In genomic region chr19:4967738-4968461, GRCh38 we compare ENCODE assay signal across 8 cellular contexts. TPM values are rescaled to one million over a fixed set of nuclear protein-coding genes. Genes with fewer than 3 reads are reported as not detected.
A peak's percentile ranks its signal among the peaks of the same experiment; 100 is the strongest.
DNase-seq lines count a peak whose midpoint lies in the region; ATAC-seq, FAIRE-seq and TF ChIP-seq lines count a peak whose summit lies in the region.

No MANE protein-coding gene starts in this region.

- ATAC-seq in A549 = no peak
- no peak for ATAC-seq in activated naive CD4-positive, alpha-beta T cell treated with anti-CD3 and anti-CD28 coated beads, Interleukin-2, amount 50 U/mL, for 72 hours
- ATAC-seq in right lobe of liver = no peak

- TF ChIP-seq RAD21 in A549 (conservative IDR thresholded peaks at IDR 0.05 in 1 of 2, IDR thresholded peaks at IDR 0.05 in 1 of 2) = no peak

- FAIRE-seq in A549 (lab: Jason Lieb, UNC) = no peak

- peak overlapping the region; percentile 80 for H3K4me2 ChIP-seq in A549

- H3K4me3 ChIP-seq in A549 = peak overlapping the region; percentile 38
- peak overlapping the region; percentile 28 for H3K4me3 ChIP-seq in HEK293 (ENCODE audit: low read depth, low read length)
- H3K4me3 ChIP-seq in right lobe of liver = peak overlapping the region in 2 of 3 donors; percentile 31 to 35

- POLR2A ChIA-PET in A549 (lab: Yijun Ruan, JAX) = interaction anchor here (1.3 kb wide), 1 partner anchor 56 kb away, joined by 8 read pairs; no protein-coding TSS in a partner anchor
- POLR2A ChIA-PET in HEK293 (lab: Yijun Ruan, JAX) = interaction anchor here (0.9 to 3.0 kb wide), 10 partner anchors 9 to 64 kb away, joined by 3 to 20 read pairs (median 6); no protein-coding TSS in a partner anchor

- H3K4me1 ChIP-seq in A549 (peaks cover 25% of the 10 kb centered on the region), HEK293 (ENCODE audit: control insufficient read depth, insufficient read depth, low read length) (peaks cover 5% of the 10 kb centered on the region), right lobe of liver (peaks cover 0 to 28% (median 8%) of the 10 kb centered on the region in 4 donors)

- TF ChIP-seq CTCF in A549 (IDR thresholded peaks at IDR 0.05) (no peak), HEK293 (tag by site-specific recombination; IDR thresholded peaks at IDR 0.05) (no peak), right lobe of liver (IDR thresholded peaks at IDR 0.05) (no peak)

- no peak for DNase-seq in A549 (ENCODE audit: low read depth in 1 of 2, low spot score in 1 of 2)
- DNase-seq in activated naive CD4-positive, alpha-beta T cell treated with anti-CD3 and anti-CD28 coated beads, Interleukin-2, amount 50 U/mL, for 72 hours (ENCODE audit: low spot score in 2 of 2) = no peak
- DNase-seq in right lobe of liver = no peak
- DNase-seq in activated gamma-delta T cell treated with Interleukin-2 at 50 U/mL for 16 hours = no peak
- no peak for DNase-seq in GM19238 (ENCODE audit: insufficient read length, low spot score)
- DNase-seq in DMS114 treated with DMSO at 0.1 percent for 48 hours (lab: John Stamatoyannopoulos, UW; ENCODE audit: unreplicated experiment) = no peak
- no peak for DNase-seq in midbrain (lab: John Stamatoyannopoulos, UW)

- peak overlapping the region; percentile 61 to 94 for H3K27ac Mint-ChIP-seq in activated naive CD4-positive, alpha-beta T cell treated with anti-CD3 and anti-CD28 coated beads, Interleukin-2, amount 50 U/mL, for 72 hours

- CTCF ChIA-PET in A549 (lab: Yijun Ruan, JAX) = interaction anchor here (1.3 to 1.4 kb wide), 2 partner anchors 34 to 69 kb away, joined by 3 read pairs; no protein-coding TSS in a partner anchor
- CTCF ChIA-PET in HEK293 (lab: Yijun Ruan, JAX) = interaction anchor here (0.6 to 2.2 kb wide), 6 partner anchors 46 to 159 kb away, joined by 3 to 7 read pairs (median 5); no protein-coding TSS in a partner anchor

- no peaks in the 10 kb centered on the region for H3K9me3 ChIP-seq in A549
- no peaks in the 10 kb centered on the region for H3K9me3 ChIP-seq in HEK293 (ENCODE audit: control insufficient read depth, insufficient read depth, low read depth, low read length)
- H3K9me3 ChIP-seq in right lobe of liver = no peaks in the 10 kb centered on the region

- H3K36me3 ChIP-seq in HEK293 (ENCODE audit: control insufficient read depth in 2 of 2, insufficient read depth in 1 of 2, low read length in 2 of 2) (peaks cover 12 to 19% of the 10 kb centered on the region in 2 experiments; a peak in 2 of 3 replicates), right lobe of liver (no peaks in the 10 kb centered on the region)

- H3K27me3 ChIP-seq in right lobe of liver = no peaks in the 10 kb centered on the region

- H3K27ac ChIP-seq in A549 = peak overlapping the region; percentile 71 to 83
- H3K27ac ChIP-seq in HEK293 (ENCODE audit: extremely low read depth, low read depth, low read length) = peak overlapping the region; percentile 6; the same call in 1 of the 2 replicates
- peak overlapping the region in 2 of 3 donors; percentile 52 to 70 for H3K27ac ChIP-seq in right lobe of liver

- intact Hi-C loops in right lobe of liver (cut with DNase I) = no loop called here

- WGBS in A549 (ENCODE audit: missing lambda C conversion rate) = 58% methylated on average over 12 of the region's 16 CpGs
- WGBS in right lobe of liver (ENCODE audit: insufficient coverage, low coverage, low lambda C conversion rate, missing lambda C conversion rate) = 70% methylated on average over 12 of the region's 16 CpGs

- TF ChIP-seq POLR2A in A549 (IDR thresholded peaks at IDR 0.05; ENCODE audit: low read length) (no peak), right lobe of liver (IDR thresholded peaks at IDR 0.05) (no peak)

- H3K36me3 Mint-ChIP-seq in activated naive CD4-positive, alpha-beta T cell treated with anti-CD3 and anti-CD28 coated beads, Interleukin-2, amount 50 U/mL, for 72 hours = peaks cover 0 to 13% of the 10 kb centered on the region in 2 donors

- H3K9me3 Mint-ChIP-seq in activated naive CD4-positive, alpha-beta T cell treated with anti-CD3 and anti-CD28 coated beads, Interleukin-2, amount 50 U/mL, for 72 hours = no peaks in the 10 kb centered on the region

- no peak for TF ChIP-seq EP300 in A549 (IDR thresholded peaks at IDR 0.05)

TF ChIP-seq in A549, 52 proteins besides CTCF, POLR2A, EP300 and RAD21 (continues in another document):
- TF ChIP-seq SREBF2 (IDR thresholded peaks at IDR 0.05) (no peak), CBX8 (IDR thresholded peaks at IDR 0.05) (no peak), NPAS2 (CRISPR knock-in tag; IDR thresholded peaks at IDR 0.05; ENCODE audit: borderline replicate concordance) (no peak), SMC3 (IDR thresholded peaks at IDR 0.05) (no peak), NFE2L2 (conservative IDR thresholded peaks at IDR 0.05; ENCODE audit: low read length) (no peak), HEYL (CRISPR knock-in tag; IDR thresholded peaks at IDR 0.05) (no peak), MAFK (IDR thresholded peaks at IDR 0.05; ENCODE audit: partially characterized antibody) (no peak), PHF8 (IDR thresholded peaks at IDR 0.05; ENCODE audit: borderline replicate concordance, low read depth) (no peak), NR3C1 (IDR thresholded peaks at IDR 0.05) (no peak), HES2 (IDR thresholded peaks at IDR 0.05) (no peak), ZSCAN20 (CRISPR knock-in tag; IDR thresholded peaks at IDR 0.05) (no peak), HOXB5 (CRISPR knock-in tag; IDR thresholded peaks at IDR 0.05) (no peak), RFX5 (IDR thresholded peaks at IDR 0.05) (no peak), MAZ (IDR thresholded peaks at IDR 0.05; ENCODE audit: borderline replicate concordance, low read depth, low read length) (no peak), ZFP36 (IDR thresholded peaks at IDR 0.05; ENCODE audit: borderline replicate concordance, partially characterized antibody) (no peak), CBX2 (IDR thresholded peaks at IDR 0.05; ENCODE audit: borderline replicate concordance, low read depth) (no peak)

TF ChIP-seq in HEK293, 187 proteins besides CTCF, POLR2A, EP300 and RAD21 (continues in another document):
- TF ChIP-seq IKZF3 (tag by site-specific recombination; IDR thresholded peaks at IDR 0.05) (peak; percentile 23; the same call in 1 of the 2 replicates), ZNF394 (tag by site-specific recombination; IDR thresholded peaks at IDR 0.05; ENCODE audit: borderline replicate concordance) (no peak), ZNF518A (tag by site-specific recombination; conservative IDR thresholded peaks at IDR 0.05; ENCODE audit: low read depth) (no peak), GLIS2 (tag by site-specific recombination; IDR thresholded peaks at IDR 0.05) (no peak), ZSCAN30 (tag by site-specific recombination; IDR thresholded peaks at IDR 0.05) (0 out of 2 replicates have a peak, but pooled peaks have one; percentile 85), HOXC10 (CRISPR knock-in tag; IDR thresholded peaks at IDR 0.05) (no peak), ZNF658 (tag by site-specific recombination; IDR thresholded peaks at IDR 0.05) (no peak)

RNA-seq across cellular contexts. Expression of gene KDM4B, which starts 1.0 kb away (rescaled TPM):
- 3.0 and 3.2 TPM in 2 replicates for polyA plus RNA-seq in A549 (2011; rRNA removed)
- polyA plus RNA-seq in A549 (2012; cell fraction: cytosol; rRNA removed) = 2.7 and 4.1 TPM in 2 replicates
- 8.5 and 10.3 TPM in 2 replicates for polyA plus RNA-seq in A549 (2012; cell fraction: nucleus; rRNA removed)
- polyA plus RNA-seq in A549 (2017; fragmentation: RNase III; extraction: RNeasy Plus Mini Kit Qiagen cat#74134 plus additional on column Dnase treatment) = 4.3 to 4.6 TPM (median 4.6 TPM) in 3 replicates
- polyA minus RNA-seq in A549 (2011; rRNA and poly(A)+ RNA removed) = 8.3 and 15.3 TPM in 2 replicates
- total RNA-seq in activated naive CD4-positive, alpha-beta T cell treated with anti-CD3 and anti-CD28 coated beads, Interleukin-2, amount 50 U/mL, for 72 hours = 10 to 100 TPM; 21.0 to 44.8 TPM
- total RNA-seq in right lobe of liver = 10 to 100 TPM; 14.2 to 36.9 (median 29.1) TPM

RNA-seq across cellular contexts. Expression of gene UHRF1, which starts 58.6 kb away (rescaled TPM):
- 7.2 and 8.5 TPM in 2 replicates for polyA plus RNA-seq in A549 (2011; rRNA removed)
- polyA plus RNA-seq in A549 (2012; cell fraction: cytosol; rRNA removed) = 34.5 and 37.1 TPM in 2 replicates
- polyA plus RNA-seq in A549 (2012; cell fraction: nucleus; rRNA removed) = 63.0 and 64.2 TPM in 2 replicates
- polyA plus RNA-seq in A549 (2017; fragmentation: RNase III; extraction: RNeasy Plus Mini Kit Qiagen cat#74134 plus additional on column Dnase treatment) = 50.6 to 52.7 TPM (median 52.3 TPM) in 3 replicates
- 6.3 and 10.1 TPM in 2 replicates for polyA minus RNA-seq in A549 (2011; rRNA and poly(A)+ RNA removed)
- 100 to 1,000 TPM in 1 of 2 donors, 10 to 100 TPM in 1; 79.5 to 157 TPM for total RNA-seq in activated naive CD4-positive, alpha-beta T cell treated with anti-CD3 and anti-CD28 coated beads, Interleukin-2, amount 50 U/mL, for 72 hours
- total RNA-seq in right lobe of liver = 1 to 10 TPM in 2 of 6 experiments, under 1 TPM in 4; 0.17 to 3.8 (median 0.82) TPM

Comparison
In these comparisons a context has a peak if more than half of its experiments do, and no peak if none do; other contexts are left out.
1. H3K27ac ChIP-seq: peak in every context shown above with its lines; median percentile 77 in A549; 61 in right lobe of liver; 6 in HEK293.
2. RNA of gene UHRF1, which starts 58.6 kb away (total RNA-seq): 79.5 to 157 TPM in activated naive CD4-positive, alpha-beta T cell treated with anti-CD3 and anti-CD28 coated beads, Interleukin-2, amount 50 U/mL, for 72 hours; 0.17 to 3.8 TPM in right lobe of liver; every median in the first group is over 10 times any median in the second.
3. Peak in every context shown above with its lines, with median percentiles within 50 percentile points of each other: H3K4me3 ChIP-seq.